ENCODE assay signal across 15 cellular contexts in genomic region chr11:18368236-18368635, GRCh38. TPM values are rescaled to one million over a fixed set of nuclear protein-coding genes. Genes with fewer than 3 reads are reported as not detected.
DNase-seq lines count a peak whose midpoint lies in the region; ATAC-seq, FAIRE-seq and TF ChIP-seq lines count a peak whose summit lies in the region.
"Had no signal": no experiment of that assay in that cellular context is flagged by ENCODE, and none has a peak within 500 bp of the region (broad histone marks: within the 10 kb centered on the region; RNA-seq: fewer than 3 reads in every experiment).

No MANE protein-coding gene starts in this region.

- peak overlapping the region in 10 of 11 experiments; percentile 27 to 66 (median 50); a peak in 18 of 22 replicates for H3K9ac ChIP-seq in BLaER1 treated with 17β-estradiol and CSF1 and Interleukin-3, amounts not matched to agents 10 nM and 100 nM
- no peak overlapping the region for H3K9ac ChIP-seq in HUES48 (ENCODE audit: low read depth, low read length)

- H3K36me3 Mint-ChIP-seq in naive thymus-derived CD4-positive, alpha-beta T cell = peaks cover 9 to 36% (median 24%) of the 10 kb centered on the region in 5 donors

- DNase-seq in bronchial epithelial cell (ENCODE audit: low read depth) (peak; percentile 74), 8988T (no peak)
- no peak for DNase-seq in naive thymus-derived CD4-positive, alpha-beta T cell
- DNase-seq in stimulated activated CD4-positive, alpha-beta T cell treated with anti-CD3 and anti-CD28 coated beads, Interleukin-4, amount 100 ng/mL, for 24 hours = no peak
- DNase-seq: activated CD8-positive, alpha-beta T cell treated with anti-CD3 and anti-CD28 coated beads, Interleukin-2, amount 10 ng/mL, durations not matched to agents 7 days and 5 days; cortex of kidney; NCI-H2227 treated with DMSO at 0.1 percent for 48 hours had no signal

- no peaks in the 10 kb centered on the region for H3K27me3 Mint-ChIP-seq in naive thymus-derived CD4-positive, alpha-beta T cell

- H3K27ac ChIP-seq in BLaER1 treated with 17β-estradiol and CSF1 and Interleukin-3, amounts not matched to agents 10 nM and 100 nM = peak overlapping the region; percentile 14 to 91 (median 81); a peak in 20 of 22 replicates
- H3K27ac ChIP-seq in HUES48 (ENCODE audit: low read depth, low read length) = peak overlapping the region; percentile 10
- H3K27ac ChIP-seq in naive thymus-derived CD4-positive, alpha-beta T cell (ENCODE audit: low read depth, low read length) = no peak overlapping the region

- no peaks in the 10 kb centered on the region for H3K9me3 Mint-ChIP-seq in naive thymus-derived CD4-positive, alpha-beta T cell

- H3K4me2 ChIP-seq in BLaER1 treated with 17β-estradiol and CSF1 and Interleukin-3, amounts not matched to agents 10 nM and 100 nM = peak overlapping the region; percentile 53 to 88 (median 75)

- no peaks in the 10 kb centered on the region for H3K27me3 ChIP-seq in BLaER1 treated with 17β-estradiol and CSF1 and Interleukin-3, amounts not matched to agents 10 nM and 100 nM
- H3K27me3 ChIP-seq in HUES48 (ENCODE audit: control insufficient read depth, insufficient read depth, low read length) (no peaks in the 10 kb centered on the region), bronchial epithelial cell (ENCODE audit: control insufficient read depth, insufficient read depth, low read length) (no peaks in the 10 kb centered on the region)
- H3K27me3 ChIP-seq in naive thymus-derived CD4-positive, alpha-beta T cell (ENCODE audit: control insufficient read depth in 2 of 2, insufficient read depth in 2 of 2, low read length in 2 of 2) = no peaks in the 10 kb centered on the region

- ATAC-seq in naive thymus-derived CD4-positive, alpha-beta T cell = no peak
- no peak for ATAC-seq in GM21619 (IDR thresholded peaks at IDR 0.05; ENCODE audit: unreplicated experiment)
- ATAC-seq in activated CD4-positive, CD25-positive, alpha-beta regulatory T cell treated with anti-CD3 and anti-CD28 coated beads, Interleukin-2, amount 50 U/mL, for 24 hours = no peak
- ATAC-seq: activated CD8-positive, alpha-beta T cell treated with anti-CD3 and anti-CD28 coated beads, Interleukin-2, amount 10 ng/mL, durations not matched to agents 7 days and 5 days had no signal

- peak overlapping the region in 7 of 9 donors; percentile 0 to 82 (median 63) for H3K27ac Mint-ChIP-seq in naive thymus-derived CD4-positive, alpha-beta T cell
- H3K27ac Mint-ChIP-seq: activated CD8-positive, alpha-beta T cell treated with anti-CD3 and anti-CD28 coated beads, Interleukin-2, amount 10 ng/mL, durations not matched to agents 7 days and 5 days had no signal

- H3K9me3 ChIP-seq in BLaER1 treated with 17β-estradiol and CSF1 and Interleukin-3, amounts not matched to agents 10 nM and 100 nM (replicated peaks in 1 of 11) = no peaks in the 10 kb centered on the region
- no peaks in the 10 kb centered on the region for H3K9me3 ChIP-seq in HUES48 (ENCODE audit: control insufficient read depth, insufficient read depth, low read length)
- H3K9me3 ChIP-seq in naive thymus-derived CD4-positive, alpha-beta T cell (ENCODE audit: control insufficient read depth in 2 of 3, low read length in 3 of 3) = no peaks in the 10 kb centered on the region

- POLR2A ChIA-PET in naive thymus-derived CD4-positive, alpha-beta T cell (lab: Charles Lee) = interaction anchor here (1.4 to 1.5 kb wide), 2 partner anchors 16 to 26 kb away, joined by 5 read pairs; partner anchors contain the start of gene LDHA

- H3K4me1 Mint-ChIP-seq in naive thymus-derived CD4-positive, alpha-beta T cell = peaks cover 0 to 22% (median 6%) of the 10 kb centered on the region in 7 donors

- H3K4me1 ChIP-seq in BLaER1 treated with 17β-estradiol and CSF1 and Interleukin-3, amounts not matched to agents 10 nM and 100 nM = peaks cover 57 to 66% (median 63%) of the 10 kb centered on the region in 10 experiments
- H3K4me1 ChIP-seq in HUES48 (ENCODE audit: control insufficient read depth, insufficient read depth, low read length) = no peaks in the 10 kb centered on the region
- no peaks in the 10 kb centered on the region for H3K4me1 ChIP-seq in naive thymus-derived CD4-positive, alpha-beta T cell (ENCODE audit: control insufficient read depth in 2 of 2, insufficient read depth in 2 of 2, low read length in 2 of 2)

- peaks cover 32 to 74% (median 48%) of the 10 kb centered on the region in 11 experiments for H3K36me3 ChIP-seq in BLaER1 treated with 17β-estradiol and CSF1 and Interleukin-3, amounts not matched to agents 10 nM and 100 nM
- H3K36me3 ChIP-seq in HUES48 (ENCODE audit: control insufficient read depth, insufficient read depth, low read length) = peaks cover 39% of the 10 kb centered on the region
- H3K36me3 ChIP-seq in bronchial epithelial cell (ENCODE audit: control insufficient read depth, insufficient read depth, low read length) = peaks cover 8% of the 10 kb centered on the region
- H3K36me3 ChIP-seq in naive thymus-derived CD4-positive, alpha-beta T cell (ENCODE audit: control insufficient read depth in 2 of 3, insufficient read depth in 3 of 3, low read length in 3 of 3) = peaks cover 9 to 25% (median 15%) of the 10 kb centered on the region in 3 experiments

- FAIRE-seq in bronchial epithelial cell (lab: Jason Lieb, UNC) = no peak
- FAIRE-seq: D721Med had no signal

- CTCF ChIA-PET in naive thymus-derived CD4-positive, alpha-beta T cell (lab: Charles Lee) = no interaction called here

- no peak overlapping the region for H3K4me3 ChIP-seq in BLaER1 treated with 17β-estradiol and CSF1 and Interleukin-3, amounts not matched to agents 10 nM and 100 nM
- no peak overlapping the region for H3K4me3 ChIP-seq in HUES48 (ENCODE audit: low read depth, low read length)
- no peak overlapping the region for H3K4me3 ChIP-seq in bronchial epithelial cell (ENCODE audit: low read depth, low read length)
- H3K4me3 ChIP-seq in naive thymus-derived CD4-positive, alpha-beta T cell (ENCODE audit: low read length) = no peak overlapping the region

- intact Hi-C loops in naive thymus-derived CD4-positive, alpha-beta T cell (cut with micrococcal nuclease) = loop anchor here in 1 of 2 donors (1.0 to 2.0 kb wide), 2 partner anchors 17 to 26 kb away; partner anchors contain the start of gene LDHA

- H4K20me1 ChIP-seq in BLaER1 treated with 17β-estradiol and CSF1 and Interleukin-3, amounts not matched to agents 10 nM and 100 nM = no peaks in the 10 kb centered on the region

- no peak for TF ChIP-seq CTCF in bronchial epithelial cell (IDR thresholded peaks at IDR 0.05; ENCODE audit: insufficient read depth, low read length, severe bottlenecking)

- H3K4me3 Mint-ChIP-seq in naive thymus-derived CD4-positive, alpha-beta T cell = no peak overlapping the region
- H3K4me3 Mint-ChIP-seq: activated CD8-positive, alpha-beta T cell treated with anti-CD3 and anti-CD28 coated beads, Interleukin-2, amount 10 ng/mL, durations not matched to agents 7 days and 5 days had no signal

RNA-seq across cellular contexts. Expression of gene LDHA, which starts 26.1 kb away (rescaled TPM):
- 898 and 1,075 TPM in 2 replicates for total RNA-seq in bronchial epithelial cell
- 1,000 to 10,000 TPM in 1 of 5 experiments, 100 to 1,000 TPM in 2, 10 to 100 TPM in 2; 89.5 to 1,229 (median 211) TPM for total RNA-seq in naive thymus-derived CD4-positive, alpha-beta T cell
- polyA plus RNA-seq in naive thymus-derived CD4-positive, alpha-beta T cell = 100 to 1,000 TPM; 321 to 353 TPM

RNA-seq across cellular contexts. Expression of gene LDHC, which starts 43.9 kb away (rescaled TPM):
- total RNA-seq in bronchial epithelial cell = 0.26 and 1.7 TPM in 2 replicates
- total RNA-seq in naive thymus-derived CD4-positive, alpha-beta T cell = not detected
- 1 to 10 TPM in 1 of 2 donors, not detected in 1; 3.6 TPM for polyA plus RNA-seq in naive thymus-derived CD4-positive, alpha-beta T cell
- total RNA-seq: activated CD8-positive, alpha-beta T cell treated with anti-CD3 and anti-CD28 coated beads, Interleukin-2, amount 10 ng/mL, durations not matched to agents 7 days and 5 days; fibroblast of lung; pulmonary artery endothelial cell; T-helper 1 cell treated with Interleukin-12 subunit alpha and Interleukin-12 subunit beta and Interleukin-4 antibody, amounts not matched to agents 30 ng/mL and 1 ng/mL, for 36 hours had no signal

RNA-seq across cellular contexts. Expression of gene GTF2H1, which starts 45.9 kb away (rescaled TPM):
- total RNA-seq in bronchial epithelial cell = 56.3 and 79.8 TPM in 2 replicates
- total RNA-seq in naive thymus-derived CD4-positive, alpha-beta T cell = 10 to 100 TPM; 26.3 to 63.2 (median 59.0) TPM
- polyA plus RNA-seq in naive thymus-derived CD4-positive, alpha-beta T cell = 10 to 100 TPM; 39.3 to 43.2 TPM

RNA-seq across cellular contexts. Expression of gene HPS5, which starts 46.3 kb away (rescaled TPM):
- 39.0 and 58.9 TPM in 2 replicates for total RNA-seq in bronchial epithelial cell
- total RNA-seq in naive thymus-derived CD4-positive, alpha-beta T cell = 10 to 100 TPM; 13.0 to 22.3 (median 16.6) TPM
- polyA plus RNA-seq in naive thymus-derived CD4-positive, alpha-beta T cell = 10 to 100 TPM; 13.2 to 15.6 TPM
